ENCODE assay signal across 25 cellular contexts in genomic region chr4:182872886-182873285, GRCh38. TPM values are rescaled to one million over a fixed set of nuclear protein-coding genes. Genes with fewer than 3 reads are reported as not detected.
DNase-seq lines count a peak whose midpoint lies in the region; ATAC-seq, FAIRE-seq and TF ChIP-seq lines count a peak whose summit lies in the region.
"Had no signal": no experiment of that assay in that cellular context is flagged by ENCODE, and none has a peak within 500 bp of the region (broad histone marks: within the 10 kb centered on the region; RNA-seq: fewer than 3 reads in every experiment).

No MANE protein-coding gene starts in this region.

- in situ Hi-C loops in K562 (cut with MboI) = no loop called here

- H3K4me1 ChIP-seq in K562 (replicated peaks in 1 of 2; ENCODE audit: control insufficient read depth in 2 of 2, insufficient read depth in 2 of 2, low read length in 2 of 2) = no peaks in the 10 kb centered on the region
- H3K4me1 ChIP-seq: BE2C had no signal

- intact Hi-C loops in K562 (cut with micrococcal nuclease) (no loop called here), posterior vena cava (cut with DNase I) (no loop called here)

- no peaks in the 10 kb centered on the region for H3K9me3 ChIP-seq in K562 (replicated peaks; ENCODE audit: control insufficient read depth, insufficient read depth, low read depth, low read length)
- H3K9me3 ChIP-seq: BE2C; BLaER1 treated with 17β-estradiol and CSF1 and Interleukin-3, amounts not matched to agents 10 nM and 100 nM had no signal

- TF ChIP-seq EP300 in K562 (IDR thresholded peaks at IDR 0.05; ENCODE audit: low read length) = no peak

- H3K79me2 ChIP-seq in K562 (ENCODE audit: control insufficient read depth, insufficient read depth, low read length) = no peaks in the 10 kb centered on the region

- no peak overlapping the region for H2AFZ ChIP-seq in K562 (ENCODE audit: low read depth, low read length)

- no peak for FAIRE-seq in K562 (lab: Jason Lieb, UNC)
- FAIRE-seq: A204.1, D721Med, GM12878, GM19239 had no signal

- H3K27me3 ChIP-seq in K562 (ENCODE audit: control insufficient read depth in 2 of 2, insufficient read depth in 2 of 2, low read length in 2 of 2) = no peaks in the 10 kb centered on the region
- H3K27me3 ChIP-seq: BE2C had no signal

- no peaks in the 10 kb centered on the region for H3K36me3 ChIP-seq in K562 (ENCODE audit: control insufficient read depth, insufficient read depth, low read length)
- H3K36me3 ChIP-seq: BE2C had no signal

- TF ChIP-seq POLR2A in K562 (conservative IDR thresholded peaks at IDR 0.05) = no peak

- H3K27ac ChIP-seq in K562 (ENCODE audit: extremely low read depth, low read depth, low read length) = no peak overlapping the region
- H3K27ac ChIP-seq: 22Rv1; BLaER1 treated with 17β-estradiol and CSF1 and Interleukin-3, amounts not matched to agents 10 nM and 100 nM had no signal

- no peak for TF ChIP-seq RAD21 in K562 (CRISPR knock-in tag; conservative IDR thresholded peaks at IDR 0.05 in 1 of 2, IDR thresholded peaks at IDR 0.05 in 1 of 2)

- no peak for ATAC-seq in K562
- no peak for ATAC-seq in HG02981 (IDR thresholded peaks at IDR 0.05; ENCODE audit: unreplicated experiment)
- ATAC-seq in GM21381 (IDR thresholded peaks at IDR 0.05; ENCODE audit: unreplicated experiment) = no peak
- ATAC-seq: GM12878 had no signal

- POLR2A ChIA-PET in K562 (lab: Yijun Ruan, JAX) = no interaction called here

- H3K4me3 ChIP-seq in K562 = no peak overlapping the region
- H3K4me3 ChIP-seq: BLaER1 treated with 17β-estradiol and CSF1 and Interleukin-3, amounts not matched to agents 10 nM and 100 nM; GM12878 had no signal

- no TSS peak for BruUV-seq in K562 (replicated peaks; lab: Mats Ljungman, UMichigan)

- H3K9me1 ChIP-seq in K562 (ENCODE audit: control insufficient read depth, insufficient read depth, low read length) = no peaks in the 10 kb centered on the region

- no peaks in the 10 kb centered on the region for H4K20me1 ChIP-seq in K562 (replicated peaks; ENCODE audit: control insufficient read depth, insufficient read depth, low read length)

- no peak overlapping the region for H3K4me2 ChIP-seq in K562 (ENCODE audit: insufficient read depth, low read length)

- no peak for TF ChIP-seq CTCF in K562 (IDR thresholded peaks at IDR 0.05 in 2 of 3, conservative IDR thresholded peaks at IDR 0.05 in 1 of 3; ENCODE audit: insufficient read depth in 2 of 3, low read depth in 1 of 3, low read length in 3 of 3)

- H3K9ac ChIP-seq in K562 (ENCODE audit: insufficient read depth in 1 of 2, low read depth in 2 of 2, low read length in 2 of 2) = no peak overlapping the region
- H3K9ac ChIP-seq: BLaER1 treated with 17β-estradiol and CSF1 and Interleukin-3, amounts not matched to agents 10 nM and 100 nM had no signal

- peak; percentile 42 for DNase-seq in activated effector memory CD4-positive, alpha-beta T cell treated with anti-CD3 and anti-CD28 coated beads, Interleukin-2, amount 50 U/mL, for 16 hours
- DNase-seq in activated effector memory CD4-positive, alpha-beta T cell treated with Interleukin-2 at 50 U/mL for 16 hours = no peak
- DNase-seq in K562 (ENCODE audit: extremely low read depth in 1 of 4, low spot score in 3 of 4) (no peak), posterior vena cava (ENCODE audit: low spot score) (peak; percentile 28), NCI-H1417 (lab: John Stamatoyannopoulos, UW) (no peak)
- DNase-seq: ACHN; AML-193; BE2C; CD4-positive, alpha-beta T cell; CD8-positive, alpha-beta memory T cell; DMS 273 treated with DMSO at 0.1 percent for 48 hours; DMS79; EL; GDM1; GOT3; H7; HCEC 1CT had no signal

- WGBS in K562 (ENCODE audit: insufficient coverage, low coverage, missing lambda C conversion rate) = 71% methylated on average over 12 of the region's 13 CpGs

- CTCF ChIA-PET in K562 (lab: Yijun Ruan, JAX; ENCODE audit: low intra/inter-chr PET ratio) = no interaction called here

TF ChIP-seq in K562, 482 proteins besides CTCF, POLR2A, EP300 and RAD21:
- TF ChIP-seq MAFF (IDR thresholded peaks at IDR 0.05; ENCODE audit: low read length) = peak; percentile 88
- peak; percentile 77 for TF ChIP-seq ZNF316 (IDR thresholded peaks at IDR 0.05)
- no peak for TF ChIP-seq NFE2L1 (tag; IDR thresholded peaks at IDR 0.05; ENCODE audit: borderline replicate concordance, low read depth)
- TF ChIP-seq HINFP (tag; conservative IDR thresholded peaks at IDR 0.05; ENCODE audit: low read depth) = no peak
- TF ChIP-seq MAZ (CRISPR knock-in tag; conservative IDR thresholded peaks at IDR 0.05 in 1 of 2, IDR thresholded peaks at IDR 0.05 in 1 of 2) = no peak
- TF ChIP-seq MAFK (IDR thresholded peaks at IDR 0.05; ENCODE audit: low read length) = peak; percentile 93
- TF ChIP-seq C11orf30 (IDR thresholded peaks at IDR 0.05; ENCODE audit: low read depth) = peak; percentile 57; the same call in 1 of the 2 replicates
- TF ChIP-seq MAFG (tag; conservative IDR thresholded peaks at IDR 0.05) = peak; percentile 50

RNA-seq across cellular contexts. Expression of gene DCTD, which starts 44.3 kb away (rescaled TPM):
- total RNA-seq in K562 (2011; cell fraction: chromatin; rRNA removed; ENCODE audit: low replicate concordance) = 102 and 114 TPM in 2 replicates
- 84.7 and 95.4 TPM in 2 replicates for total RNA-seq in K562 (2011; cell fraction: nucleolus; rRNA removed)
- 123 and 174 TPM in 2 replicates for total RNA-seq in K562 (2011; cell fraction: nucleoplasm; rRNA removed)
- 54.8 and 63.8 TPM in 2 replicates for total RNA-seq in K562 (2014; rRNA removed)
- 71.6 and 81.9 TPM in 2 replicates for total RNA-seq in K562 (2014; rRNA removed; fragmentation: Illumina TruSeq; extraction: Trizol)
- total RNA-seq in K562 (2015; rRNA removed; fragmentation: Illumina TruSeq; extraction: Trizol) = 75.1 and 76.5 TPM in 2 replicates
- total RNA-seq in K562 (2021) = 93.7 and 101 TPM in 2 replicates
- 113 and 114 TPM in 2 replicates for polyA plus RNA-seq in K562 (2011; rRNA removed)
- 83.1 and 112 TPM in 2 replicates for polyA plus RNA-seq in K562 (2011; cell fraction: cytosol; rRNA removed)
- 148 and 169 TPM in 2 replicates for polyA plus RNA-seq in K562 (2011; cell fraction: nucleus; rRNA removed)
- polyA plus RNA-seq in K562 (2012) = 77.9 and 94.5 TPM in 2 replicates
- polyA plus RNA-seq in K562 (2014; fragmentation: Illumina TruSeq; extraction: Trizol) = 94.6 and 99.4 TPM in 2 replicates
- polyA plus RNA-seq in K562 (2014; fragmentation: Nextera tagmentation; extraction: Ambion mirVana) = 10 to 100 TPM; 38.7 to 51.8 TPM
- polyA plus RNA-seq in K562 (2014; rRNA removed) = 80.0 and 81.8 TPM in 2 replicates
- polyA minus RNA-seq in K562 (2011; rRNA and poly(A)+ RNA removed) = 128 and 153 TPM in 2 replicates
- 40.1 and 42.8 TPM in 2 replicates for polyA minus RNA-seq in K562 (2011; cell fraction: cytosol; rRNA and poly(A)+ RNA removed)
- polyA minus RNA-seq in K562 (2011; cell fraction: nucleus; rRNA and poly(A)+ RNA removed) = 45.5 and 68.2 TPM in 2 replicates
- total RNA-seq in posterior vena cava = 10 to 100 TPM; 62.5 to 68.8 TPM

Comparison
In these comparisons a context has a peak if more than half of its experiments do, and no peak if none do; other contexts are left out.
1. DNase-seq: peak in activated effector memory CD4-positive, alpha-beta T cell treated with anti-CD3 and anti-CD28 coated beads, Interleukin-2, amount 50 U/mL, for 16 hours (single experiment) and posterior vena cava (single experiment); none in activated effector memory CD4-positive, alpha-beta T cell treated with Interleukin-2 at 50 U/mL for 16 hours (single experiment), K562 (0 of 4) and NCI-H1417 (0 of 3).